In genomic region chr14:102201776-102202175, GRCh38 we compare ENCODE assay signal across 16 cellular contexts.
DNase-seq lines count a peak whose midpoint lies in the region; ATAC-seq, FAIRE-seq and TF ChIP-seq lines count a peak whose summit lies in the region.
"Had no signal": no experiment of that assay in that cellular context is flagged by ENCODE, and none has a peak within 500 bp of the region (broad histone marks: within the 10 kb centered on the region; RNA-seq: fewer than 3 reads in every experiment).

No MANE protein-coding gene starts in this region.

- peaks cover 24% of the 10 kb centered on the region for H3K4me1 ChIP-seq in GM12878 (ENCODE audit: control insufficient read depth, insufficient read depth, low read length)
- H3K4me1 ChIP-seq in neural progenitor cell = no peaks in the 10 kb centered on the region
- H3K4me1 ChIP-seq: prostate gland had no signal

- RAD21 ChIA-PET in GM12878 (lab: Charles Lee; ENCODE audit: unreplicated experiment) = interaction anchor here (0.7 to 1.6 kb wide), 4 partner anchors 20 to 113 kb away, joined by 3 read pairs; partner anchors contain the start of gene MOK

- no peak for TF ChIP-seq CTCF in HFFc6 (IDR thresholded peaks at IDR 0.05)
- TF ChIP-seq CTCF in GM12878 (IDR thresholded peaks at IDR 0.05 in 2 of 3, conservative IDR thresholded peaks at IDR 0.05 in 1 of 3; ENCODE audit: control insufficient read depth in 2 of 3, extremely low read depth in 1 of 3, insufficient read depth in 1 of 3, low read depth in 3 of 3, low read length in 3 of 3) = no peak
- TF ChIP-seq CTCF in neural progenitor cell (IDR thresholded peaks at IDR 0.05) = no peak

- WGBS in GM12878 (ENCODE audit: insufficient coverage, insufficient replicate concordance, low lambda C conversion rate, missing lambda C conversion rate) = 82% methylated on average over 3 of the region's 4 CpGs

- H3K9me3 ChIP-seq in GM12878 (replicated peaks; ENCODE audit: control insufficient read depth, insufficient read depth, low read length) (no peaks in the 10 kb centered on the region), neural progenitor cell (ENCODE audit: low read depth) (no peaks in the 10 kb centered on the region)
- H3K9me3 ChIP-seq: prostate gland had no signal

- POLR2A ChIA-PET in activated CD4-positive, alpha-beta T cell treated with anti-CD3 and anti-CD28 coated beads for 36 hours (lab: Charles Lee) = interaction anchor here (0.5 to 0.9 kb wide), 3 partner anchors 12 to 71 kb away, joined by 3 to 4 read pairs (median 3); no protein-coding TSS in a partner anchor
- POLR2A ChIA-PET in GM12878 (lab: Charles Lee) = interaction anchor here (0.6 to 0.8 kb wide), 2 partner anchors 114 to 124 kb away, joined by 3 read pairs; no protein-coding TSS in a partner anchor

- BruUV-seq in GM12878 (replicated peaks; lab: Mats Ljungman, UMichigan) = no TSS peak

- no peak for ATAC-seq in activated CD4-positive, alpha-beta T cell treated with anti-CD3 and anti-CD28 coated beads for 36 hours
- peak; percentile 59 for ATAC-seq in GM12878
- ATAC-seq: left colon had no signal

- no peaks in the 10 kb centered on the region for H3K9me3 Mint-ChIP-seq in activated CD4-positive, alpha-beta T cell treated with anti-CD3 and anti-CD28 coated beads for 36 hours (ENCODE audit: low read depth)
- H3K9me3 Mint-ChIP-seq in HFFc6 = no peaks in the 10 kb centered on the region
- no peaks in the 10 kb centered on the region for H3K9me3 Mint-ChIP-seq in neural progenitor cell

- no peak for TF ChIP-seq POLR2A in GM12878 (IDR thresholded peaks at IDR 0.05; ENCODE audit: low read depth, low read length)

- H3K4me3 ChIP-seq in GM12878 (no peak overlapping the region), neural progenitor cell (no peak overlapping the region)
- H3K4me3 ChIP-seq: hepatocyte, prostate gland had no signal

- no peak overlapping the region for H3K4me3 Mint-ChIP-seq in activated CD4-positive, alpha-beta T cell treated with anti-CD3 and anti-CD28 coated beads for 36 hours
- H3K4me3 Mint-ChIP-seq in HFFc6 (no peak overlapping the region), neural progenitor cell (no peak overlapping the region)

- no peak overlapping the region for H2AFZ ChIP-seq in GM12878 (ENCODE audit: control insufficient read depth, low read depth, low read length)
- no peak overlapping the region for H2AFZ ChIP-seq in neural progenitor cell (replicated peaks)
- H2AFZ ChIP-seq: hepatocyte had no signal

- H3K27me3 ChIP-seq in GM12878 (replicated peaks in 1 of 2; ENCODE audit: control insufficient read depth in 2 of 2, insufficient read depth in 2 of 2, low read length in 1 of 2) = no peaks in the 10 kb centered on the region
- no peaks in the 10 kb centered on the region for H3K27me3 ChIP-seq in neural progenitor cell
- H3K27me3 ChIP-seq: hepatocyte had no signal

- CTCF ChIA-PET in activated CD4-positive, alpha-beta T cell treated with anti-CD3 and anti-CD28 coated beads for 36 hours (lab: Charles Lee) = interaction anchor here (0.7 kb wide), 2 partner anchors 51 to 402 kb away, joined by 3 read pairs; no protein-coding TSS in a partner anchor
- CTCF ChIA-PET in GM12878 (lab: Yijun Ruan, JAX) = interaction anchor here (0.7 to 1.6 kb wide), 2 partner anchors 64 to 115 kb away, joined by 3 to 5 read pairs; no protein-coding TSS in a partner anchor

- no peak for TF ChIP-seq EP300 in GM12878 (IDR thresholded peaks at IDR 0.05; ENCODE audit: borderline replicate concordance in 1 of 2, control insufficient read depth in 1 of 2, low read depth in 2 of 2, low read length in 2 of 2)

- peak overlapping the region; percentile 18 for H3K27ac Mint-ChIP-seq in activated CD4-positive, alpha-beta T cell treated with anti-CD3 and anti-CD28 coated beads for 36 hours
- peak overlapping the region; percentile 17; the same call in 1 of the 2 replicates for H3K27ac Mint-ChIP-seq in HFFc6
- no peak overlapping the region for H3K27ac Mint-ChIP-seq in neural progenitor cell

- FAIRE-seq in GM12878 (lab: Jason Lieb, UNC) = no peak
- FAIRE-seq: RCC 7860 had no signal

- H3K79me2 ChIP-seq in GM12878 (ENCODE audit: control insufficient read depth, insufficient read depth, low read length) (peaks cover 6% of the 10 kb centered on the region), neural progenitor cell (ENCODE audit: low read depth) (peaks cover 29% of the 10 kb centered on the region)

- H3K4me1 Mint-ChIP-seq in activated CD4-positive, alpha-beta T cell treated with anti-CD3 and anti-CD28 coated beads for 36 hours = peaks cover 53% of the 10 kb centered on the region
- H3K4me1 Mint-ChIP-seq in HFFc6 (ENCODE audit: low read depth) (peaks cover 5% of the 10 kb centered on the region), neural progenitor cell (peaks cover 12% of the 10 kb centered on the region)

- no peak for TF ChIP-seq RAD21 in GM12878 (IDR thresholded peaks at IDR 0.05; ENCODE audit: insufficient read depth, low read depth, low read length)

- H4K20me1 ChIP-seq in GM12878 (ENCODE audit: control insufficient read depth, insufficient read depth) = no peaks in the 10 kb centered on the region; the same call in 1 of the 2 replicates
- peaks cover 21% of the 10 kb centered on the region for H4K20me1 ChIP-seq in neural progenitor cell (ENCODE audit: low read depth)

- peaks cover 23% of the 10 kb centered on the region for H3K36me3 Mint-ChIP-seq in activated CD4-positive, alpha-beta T cell treated with anti-CD3 and anti-CD28 coated beads for 36 hours (ENCODE audit: low read depth)
- H3K36me3 Mint-ChIP-seq in HFFc6 (ENCODE audit: low read depth) (peaks cover 24% of the 10 kb centered on the region), neural progenitor cell (peaks cover 26% of the 10 kb centered on the region)

- peak overlapping the region; percentile 46; the same call in 1 of the 2 replicates for H3K27ac ChIP-seq in GM12878 (ENCODE audit: control insufficient read depth, insufficient read depth)
- H3K27ac ChIP-seq in neural progenitor cell = no peak overlapping the region
- H3K27ac ChIP-seq: hepatocyte, prostate gland, VCaP had no signal

- SMC1A ChIA-PET in GM12878 (lab: Charles Lee; ENCODE audit: uncharacterized antibody, unreplicated experiment) = interaction anchor here (1.1 to 2.3 kb wide), 6 partner anchors 18 to 112 kb away, joined by 3 to 8 read pairs (median 4); no protein-coding TSS in a partner anchor

- no peaks in the 10 kb centered on the region for H3K27me3 Mint-ChIP-seq in activated CD4-positive, alpha-beta T cell treated with anti-CD3 and anti-CD28 coated beads for 36 hours
- H3K27me3 Mint-ChIP-seq in HFFc6 (ENCODE audit: insufficient read depth) (no peaks in the 10 kb centered on the region; the same call in 1 of the 2 replicates), neural progenitor cell (ENCODE audit: insufficient read depth, low read depth) (no peaks in the 10 kb centered on the region)

- no peaks in the 10 kb centered on the region for H3F3A ChIP-seq in neural progenitor cell (ENCODE audit: low read depth)

- H3K36me3 ChIP-seq in GM12878 (ENCODE audit: control insufficient read depth in 2 of 2, insufficient read depth in 2 of 2, low read length in 1 of 2) (peaks cover 17 to 22% of the 10 kb centered on the region in 2 experiments), neural progenitor cell (no peaks in the 10 kb centered on the region)
- H3K36me3 ChIP-seq: prostate gland had no signal

- in situ Hi-C loops in GM12878 (cut with MboI) = no loop called here
- in situ Hi-C loops in ACHN (cut with HindIII; ENCODE audit: low pct_ligation_motif_present, low pct_unique_long_range_greater_than_20kb, low sequenced_read_pairs) = no loop called here

- H3K9ac ChIP-seq in GM12878 (ENCODE audit: control insufficient read depth, insufficient read depth, low read length) (no peak overlapping the region), neural progenitor cell (peak overlapping the region; percentile 6)

- intact Hi-C loops in activated CD4-positive, alpha-beta T cell treated with anti-CD3 and anti-CD28 coated beads for 36 hours (cut with DNase I, micrococcal nuclease) = loop anchor here (1.0 to 2.0 kb wide), 5 partner anchors 17 to 181 kb away; partner anchors contain the start of gene WDR20 (in 1 of the 2)
- intact Hi-C loops in GM12878 (cut with micrococcal nuclease; ENCODE audit: unreplicated experiment) = no loop called here

- peak overlapping the region; percentile 69 for H3K4me2 ChIP-seq in GM12878 (ENCODE audit: control insufficient read depth, insufficient read depth)
- H3K4me2 ChIP-seq in neural progenitor cell = no peak overlapping the region
- H3K4me2 ChIP-seq: hepatocyte had no signal

- no peak for DNase-seq in activated CD4-positive, alpha-beta T cell treated with anti-CD3 and anti-CD28 coated beads for 36 hours
- DNase-seq in activated CD4-positive, alpha-beta T cell treated with anti-CD3 and anti-CD28 coated beads for 1 hour = no peak
- no peak for DNase-seq in HFFc6
- no peak for DNase-seq in GM12878 (ENCODE audit: low read depth, low spot score)
- no peak for DNase-seq in neural progenitor cell (ENCODE audit: low spot score)
- no peak for DNase-seq in HT-29 (ENCODE audit: low spot score)
- DNase-seq in NCI-H69 (lab: John Stamatoyannopoulos, UW) = no peak
- no peak for DNase-seq in ACHN
- DNase-seq: 8988T, left colon, NCI-H1930, NCI-H524 treated with DMSO at 0.1 percent for 48 hours had no signal

TF ChIP-seq in GM12878, 131 proteins besides CTCF, POLR2A, EP300 and RAD21:
- 0 out of 2 replicates have a peak, but pooled peaks have one; percentile 66 for TF ChIP-seq HDGF (IDR thresholded peaks at IDR 0.05)
- TF ChIP-seq POLR2AphosphoS2 (IDR thresholded peaks at IDR 0.05; ENCODE audit: low read depth, low read length) = no peak
